In genomic region chr1:31815752-31816484, GRCh38 we compare ENCODE assay signal across 8 cellular contexts. TPM values are rescaled to one million over a fixed set of nuclear protein-coding genes. Genes with fewer than 3 reads are reported as not detected.
DNase-seq lines count a peak whose midpoint lies in the region; ATAC-seq and TF ChIP-seq lines count a peak whose summit lies in the region.

Gene SPOCD1, minus strand, starts transcription at chr1:31816022. Its CDS starts 689 bp downstream, at chr1:31815333.

- peaks cover 8% of the 10 kb centered on the region for H3K4me1 Mint-ChIP-seq in Calu3 (ENCODE audit: low read depth, unreplicated experiment)
- H3K4me1 Mint-ChIP-seq in IgD-negative memory B cell, result peaks cover 15 to 20% (median 19%) of the 10 kb centered on the region in 3 donors

- intact Hi-C loops in Calu3 (cut with micrococcal nuclease; ENCODE audit: unreplicated experiment) (loop anchor here (1.0 kb wide), 1 partner anchor 148 kb away; no protein-coding TSS in a partner anchor), cardiac septum (cut with DNase I) (no loop called here)

- H3K27ac Mint-ChIP-seq in Calu3 (ENCODE audit: unreplicated experiment) (peak within 1 kb of the TSS; percentile 28), IgD-negative memory B cell (peak within 1 kb of the TSS in 2 of 3 donors; percentile 18 to 60)

- DNase-seq in Calu3 (peak; percentile 95), SKM-1 (lab: John Stamatoyannopoulos, UW; ENCODE audit: unreplicated experiment) (peak; percentile 89), cardiac septum (ENCODE audit: low spot score) (peak; percentile 93), renal cortical epithelial cell (ENCODE audit: low read depth) (peak; percentile 66)
- DNase-seq in activated naive CD4-positive, alpha-beta T cell treated with anti-CD3 and anti-CD28 coated beads, Interleukin-2, amount 50 U/mL, for 16 hours, result peak; percentile 85

- H3K9me3 Mint-ChIP-seq in Calu3 (ENCODE audit: low read depth, unreplicated experiment) (no peaks in the 10 kb centered on the region), IgD-negative memory B cell (no peaks in the 10 kb centered on the region)

- CTCF ChIA-PET in Calu3 (lab: Charles Lee), result interaction anchor here (0.9 to 2.6 kb wide), 6 partner anchors 17 to 157 kb away, joined by 3 to 28 read pairs (median 4); no protein-coding TSS in a partner anchor

- no peak for ATAC-seq in GM21529 (IDR thresholded peaks at IDR 0.05; ENCODE audit: unreplicated experiment)
- ATAC-seq in HG03442 (IDR thresholded peaks at IDR 0.05; ENCODE audit: unreplicated experiment), result no peak

- peak; percentile 95 for TF ChIP-seq CTCF in Calu3 (IDR thresholded peaks at IDR 0.05; ENCODE audit: unreplicated experiment)

- peak within 1 kb of the TSS; percentile 47 for H3K4me3 Mint-ChIP-seq in Calu3 (ENCODE audit: low read depth, unreplicated experiment)
- H3K4me3 Mint-ChIP-seq in IgD-negative memory B cell, result peak within 1 kb of the TSS in 2 of 4 donors; percentile 54 to 72

- H3K36me3 Mint-ChIP-seq in Calu3 (ENCODE audit: insufficient read depth, unreplicated experiment) (peaks cover 9% of the 10 kb centered on the region), IgD-negative memory B cell (no peaks in the 10 kb centered on the region)

- no peaks in the 10 kb centered on the region for H3K27me3 Mint-ChIP-seq in Calu3 (ENCODE audit: unreplicated experiment)
- no peaks in the 10 kb centered on the region for H3K27me3 Mint-ChIP-seq in IgD-negative memory B cell

- no TSS peak for BruUV-seq in Calu3 (replicated peaks; lab: Mats Ljungman, UMichigan)

RNA-seq across cellular contexts. Expression of gene SPOCD1, which starts in this region (rescaled TPM):
- total RNA-seq in Calu3 (2022), result 6.3 and 8.4 TPM in 2 replicates
- polyA plus RNA-seq in IgD-negative memory B cell, result not detected
- total RNA-seq in cardiac septum, result 0.19 TPM
- total RNA-seq in renal cortical epithelial cell, result 5.0 and 8.0 TPM in 2 replicates

Comparison
In these comparisons a context has a peak if more than half of its experiments do, and no peak if none do; other contexts are left out.
1. Peak in DNase-seq in cardiac septum; RNA of the gene not detected or under 1 TPM.